ENCODE assay signal across 1 cellular context in genomic region chr10:49162063-49162462, GRCh38.
TF ChIP-seq lines count a peak whose summit lies in the region.

No MANE protein-coding gene starts in this region.

TF ChIP-seq in GM12878, 131 proteins besides CTCF, POLR2A, EP300 and RAD21:
- TF ChIP-seq YBX1 (IDR thresholded peaks at IDR 0.05), result no peak
- TF ChIP-seq, protein P1, sequence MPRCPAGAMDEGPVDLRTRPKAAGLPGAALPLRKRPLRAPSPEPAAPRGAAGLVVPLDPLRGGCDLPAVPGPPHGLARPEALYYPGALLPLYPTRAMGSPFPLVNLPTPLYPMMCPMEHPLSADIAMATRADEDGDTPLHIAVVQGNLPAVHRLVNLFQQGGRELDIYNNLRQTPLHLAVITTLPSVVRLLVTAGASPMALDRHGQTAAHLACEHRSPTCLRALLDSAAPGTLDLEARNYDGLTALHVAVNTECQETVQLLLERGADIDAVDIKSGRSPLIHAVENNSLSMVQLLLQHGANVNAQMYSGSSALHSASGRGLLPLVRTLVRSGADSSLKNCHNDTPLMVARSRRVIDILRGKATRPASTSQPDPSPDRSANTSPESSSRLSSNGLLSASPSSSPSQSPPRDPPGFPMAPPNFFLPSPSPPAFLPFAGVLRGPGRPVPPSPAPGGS (IDR thresholded peaks at IDR 0.05; ENCODE audit: borderline replicate concordance, insufficient read depth, low read depth, low read length, poor library complexity, severe bottlenecking), result peak; percentile 46
TF ChIP-seq in GM12878: peak in this region for 1.
